1 cellular context compared by ENCODE assay signal in the genomic region with DNA sequence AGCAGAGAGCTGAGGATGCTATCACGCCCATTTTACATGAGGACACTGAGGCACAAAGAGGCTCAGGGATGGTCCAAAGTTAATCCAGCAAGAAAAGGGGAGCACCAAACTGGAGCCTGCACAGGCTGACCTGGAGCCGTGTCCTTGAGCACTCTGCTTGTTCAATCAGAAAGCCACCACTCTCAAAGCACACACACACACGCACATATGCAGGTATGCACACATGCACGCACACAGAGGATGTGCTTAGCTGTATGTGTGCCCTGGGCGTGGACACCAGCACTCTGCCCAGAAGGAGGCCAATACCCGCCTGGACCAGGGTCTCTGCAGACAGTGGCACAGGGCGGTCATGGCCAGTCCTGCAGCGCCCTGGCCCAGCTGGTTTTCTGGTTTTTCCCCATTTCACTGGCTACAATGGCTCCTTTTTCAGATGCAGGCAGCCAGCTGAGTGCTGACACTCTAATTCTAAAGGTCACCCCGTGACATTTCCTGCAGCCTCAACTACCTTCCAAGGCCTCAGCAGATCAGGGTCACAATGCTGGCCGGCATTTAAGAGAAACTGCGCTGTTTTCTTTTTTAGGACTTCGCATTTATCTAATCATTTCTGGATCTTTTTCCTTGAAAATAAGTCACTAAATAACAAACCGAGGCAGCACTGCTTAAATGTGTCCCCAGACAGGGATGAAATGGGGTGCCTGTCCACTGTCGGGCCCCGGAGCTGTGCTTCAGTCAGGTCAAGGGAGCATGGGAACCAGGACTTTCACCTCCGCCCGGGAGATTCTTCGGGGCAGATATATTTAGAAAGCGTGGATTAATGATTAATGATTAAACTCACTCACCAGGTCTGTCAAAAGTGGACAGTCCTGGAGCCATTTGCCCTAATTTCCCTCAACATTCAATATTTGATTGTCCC.
TF ChIP-seq lines count a peak whose summit lies in the region.

No MANE protein-coding gene starts in this region.

TF ChIP-seq in GM23338, 12 proteins besides CTCF, POLR2A, EP300 and RAD21 (continued from another document):
- TF ChIP-seq, protein P1, sequence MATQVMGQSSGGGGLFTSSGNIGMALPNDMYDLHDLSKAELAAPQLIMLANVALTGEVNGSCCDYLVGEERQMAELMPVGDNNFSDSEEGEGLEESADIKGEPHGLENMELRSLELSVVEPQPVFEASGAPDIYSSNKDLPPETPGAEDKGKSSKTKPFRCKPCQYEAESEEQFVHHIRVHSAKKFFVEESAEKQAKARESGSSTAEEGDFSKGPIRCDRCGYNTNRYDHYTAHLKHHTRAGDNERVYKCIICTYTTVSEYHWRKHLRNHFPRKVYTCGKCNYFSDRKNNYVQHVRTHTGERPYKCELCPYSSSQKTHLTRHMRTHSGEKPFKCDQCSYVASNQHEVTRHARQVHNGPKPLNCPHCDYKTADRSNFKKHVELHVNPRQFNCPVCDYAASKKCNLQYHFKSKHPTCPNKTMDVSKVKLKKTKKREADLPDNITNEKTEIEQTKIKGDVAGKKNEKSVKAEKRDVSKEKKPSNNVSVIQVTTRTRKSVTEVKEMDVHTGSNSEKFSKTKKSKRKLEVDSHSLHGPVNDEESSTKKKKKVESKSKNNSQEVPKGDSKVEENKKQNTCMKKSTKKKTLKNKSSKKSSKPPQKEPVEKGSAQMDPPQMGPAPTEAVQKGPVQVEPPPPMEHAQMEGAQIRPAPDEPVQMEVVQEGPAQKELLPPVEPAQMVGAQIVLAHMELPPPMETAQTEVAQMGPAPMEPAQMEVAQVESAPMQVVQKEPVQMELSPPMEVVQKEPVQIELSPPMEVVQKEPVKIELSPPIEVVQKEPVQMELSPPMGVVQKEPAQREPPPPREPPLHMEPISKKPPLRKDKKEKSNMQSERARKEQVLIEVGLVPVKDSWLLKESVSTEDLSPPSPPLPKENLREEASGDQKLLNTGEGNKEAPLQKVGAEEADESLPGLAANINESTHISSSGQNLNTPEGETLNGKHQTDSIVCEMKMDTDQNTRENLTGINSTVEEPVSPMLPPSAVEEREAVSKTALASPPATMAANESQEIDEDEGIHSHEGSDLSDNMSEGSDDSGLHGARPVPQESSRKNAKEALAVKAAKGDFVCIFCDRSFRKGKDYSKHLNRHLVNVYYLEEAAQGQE (IDR thresholded peaks at IDR 0.05; ENCODE audit: unreplicated experiment): no peak
- TF ChIP-seq JUNB (IDR thresholded peaks at IDR 0.05; ENCODE audit: unreplicated experiment): no peak
- no peak for TF ChIP-seq POLR2AphosphoS5 (IDR thresholded peaks at IDR 0.05; ENCODE audit: low read depth)
